1 cellular context compared by ENCODE assay signal in genomic region chr22:50186789-50187523, GRCh38.
TF ChIP-seq lines count a peak whose summit lies in the region.

No MANE protein-coding gene starts in this region.

TF ChIP-seq in H1, 55 proteins besides CTCF, POLR2A, EP300 and RAD21:
- TF ChIP-seq CBX5 (IDR thresholded peaks at IDR 0.05; ENCODE audit: low read depth, low read length) (no peak), SIX5 (IDR thresholded peaks at IDR 0.05; ENCODE audit: low read depth, low read length) (no peak), BACH1 (IDR thresholded peaks at IDR 0.05; ENCODE audit: low read length) (no peak), TBP (IDR thresholded peaks at IDR 0.05; ENCODE audit: low read depth, low read length) (no peak), ZNF274 (IDR thresholded peaks at IDR 0.05; ENCODE audit: borderline replicate concordance, extremely low read depth, low read length) (no peak), PHF8 (conservative IDR thresholded peaks at IDR 0.05; ENCODE audit: low read depth, low read length) (no peak), MAX (IDR thresholded peaks at IDR 0.05) (no peak), RXRA (IDR thresholded peaks at IDR 0.05; ENCODE audit: insufficient read depth, low read depth, low read length) (no peak), GABPA (IDR thresholded peaks at IDR 0.05; ENCODE audit: borderline replicate concordance, insufficient read depth, low read length) (no peak), POU5F1 (IDR thresholded peaks at IDR 0.05; ENCODE audit: low read depth, low read length) (no peak), ATF3 (IDR thresholded peaks at IDR 0.05; ENCODE audit: insufficient read depth, low read depth, low read length) (no peak), SUZ12 (IDR thresholded peaks at IDR 0.05; ENCODE audit: low read length) (no peak), NANOG (IDR thresholded peaks at IDR 0.05; ENCODE audit: insufficient read depth, low read depth, low read length, poor library complexity, severe bottlenecking) (no peak)
